8 cellular contexts compared by ENCODE assay signal in the genomic region with DNA sequence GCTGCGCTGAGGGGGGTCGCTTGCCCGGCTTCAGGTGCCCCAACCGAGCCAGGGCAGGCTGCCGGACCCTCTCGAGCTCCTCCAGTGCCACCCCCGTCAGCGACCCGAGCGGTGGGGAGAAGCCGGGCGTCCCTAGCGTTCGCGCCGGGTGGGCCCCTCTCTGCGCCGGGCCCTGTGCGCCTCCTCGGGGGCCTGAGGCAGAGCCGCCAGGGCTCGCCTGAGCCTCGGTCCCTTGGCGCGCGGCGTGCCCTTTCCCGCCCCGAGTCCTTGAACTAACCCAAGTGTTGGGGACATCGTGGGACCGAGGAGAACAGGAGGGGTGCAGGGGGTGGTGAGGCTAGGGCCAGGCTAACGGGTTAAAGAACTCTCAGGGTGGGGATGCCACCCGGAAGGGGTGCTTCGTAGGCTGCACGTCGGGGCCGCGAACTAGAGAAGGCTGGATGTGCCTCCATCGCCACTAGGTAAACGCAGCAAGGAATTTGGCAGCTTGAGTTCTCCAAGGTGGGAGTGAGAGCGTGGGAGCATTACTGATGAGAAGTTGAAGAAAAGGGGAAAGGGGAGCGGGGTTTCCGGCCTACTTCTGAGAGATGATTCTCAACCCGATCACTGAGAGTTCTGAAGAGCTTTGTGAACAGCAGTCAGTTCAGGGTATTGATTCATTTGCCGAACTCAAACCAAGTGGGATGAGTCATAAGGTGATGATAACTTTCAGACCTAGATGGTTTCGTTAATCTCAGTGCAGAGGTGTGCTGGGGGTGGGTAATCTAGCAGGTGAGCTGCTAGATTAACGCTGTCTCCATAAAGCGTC. TPM values are rescaled to one million over a fixed set of nuclear protein-coding genes. Genes with fewer than 3 reads are reported as not detected.
DNase-seq lines count a peak whose midpoint lies in the region; ATAC-seq and TF ChIP-seq lines count a peak whose summit lies in the region.

No MANE protein-coding gene starts in this region.

- DNase-seq in NCI-H510A (lab: John Stamatoyannopoulos, UW) (peak; percentile 51), erythroblast (lab: John Stamatoyannopoulos, UW) (peak; percentile 69 to 78), myocyte (ENCODE audit: low read depth) (peak; percentile 38)
- DNase-seq in activated CD8-positive, alpha-beta memory T cell treated with anti-CD3 and anti-CD28 coated beads, Interleukin-2, amount 50 U/mL, for 24 hours (ENCODE audit: extremely low read depth) = peak; percentile 28
- DNase-seq in stimulated activated effector memory CD8-positive, alpha-beta T cell treated with anti-CD3 and anti-CD28 coated beads, Interleukin-12 subunit alpha, Interleukin-12 subunit beta, amount 100 ng/mL, for 72 hours (ENCODE audit: low spot score in 2 of 2) = peak; percentile 39 to 86

- ATAC-seq in GM18520 (IDR thresholded peaks at IDR 0.05; ENCODE audit: unreplicated experiment) (peak; percentile 37), HG03025 (IDR thresholded peaks at IDR 0.05; ENCODE audit: low FRiP score, unreplicated experiment) (peak; percentile 19)
- peak; percentile 79 for ATAC-seq in stimulated activated effector memory CD8-positive, alpha-beta T cell treated with anti-CD3 and anti-CD28 coated beads, Interleukin-12 subunit alpha, Interleukin-12 subunit beta, amount 100 ng/mL, for 72 hours

- peak; percentile 71 for TF ChIP-seq POLR2A in erythroblast (IDR thresholded peaks at IDR 0.05; ENCODE audit: low read length)

- peaks cover 28% of the 10 kb centered on the region for H3K4me1 Mint-ChIP-seq in stimulated activated effector memory CD8-positive, alpha-beta T cell treated with anti-CD3 and anti-CD28 coated beads, Interleukin-12 subunit alpha, Interleukin-12 subunit beta, amount 100 ng/mL, for 72 hours

- peak overlapping the region; percentile 90 for H3K27ac ChIP-seq in 22Rv1

- H3K36me3 Mint-ChIP-seq in stimulated activated effector memory CD8-positive, alpha-beta T cell treated with anti-CD3 and anti-CD28 coated beads, Interleukin-12 subunit alpha, Interleukin-12 subunit beta, amount 100 ng/mL, for 72 hours = peaks cover 61% of the 10 kb centered on the region

- peak overlapping the region; percentile 88 for H3K27ac Mint-ChIP-seq in stimulated activated effector memory CD8-positive, alpha-beta T cell treated with anti-CD3 and anti-CD28 coated beads, Interleukin-12 subunit alpha, Interleukin-12 subunit beta, amount 100 ng/mL, for 72 hours

- no peak; the same call in 1 of the 2 replicates for TF ChIP-seq CTCF in 22Rv1 (IDR thresholded peaks at IDR 0.05)

- H3K9me3 Mint-ChIP-seq in stimulated activated effector memory CD8-positive, alpha-beta T cell treated with anti-CD3 and anti-CD28 coated beads, Interleukin-12 subunit alpha, Interleukin-12 subunit beta, amount 100 ng/mL, for 72 hours = no peaks in the 10 kb centered on the region

- H3K4me3 Mint-ChIP-seq in stimulated activated effector memory CD8-positive, alpha-beta T cell treated with anti-CD3 and anti-CD28 coated beads, Interleukin-12 subunit alpha, Interleukin-12 subunit beta, amount 100 ng/mL, for 72 hours = peak overlapping the region; percentile 97

RNA-seq across cellular contexts. Expression of a gene that starts 0.6 kb away (rescaled TPM):
- total RNA-seq in myocyte = 26.1 and 41.2 TPM in 2 replicates
- polyA plus RNA-seq in myocyte (2012) = 25.3 TPM

RNA-seq across cellular contexts. Expression of a gene that starts 48.3 kb away (rescaled TPM):
- total RNA-seq in myocyte = 136 and 170 TPM in 2 replicates
- 105 TPM for polyA plus RNA-seq in myocyte (2012)

Comparison
In these comparisons a context has a peak if more than half of its experiments do, and no peak if none do; other contexts are left out.
1. Peak in every context shown above with its lines: DNase-seq, ATAC-seq and H3K27ac ChIP-seq.
2. ATAC-seq: peak in every context shown above with its lines; median percentile 79 in stimulated activated effector memory CD8-positive, alpha-beta T cell treated with anti-CD3 and anti-CD28 coated beads, Interleukin-12 subunit alpha, Interleukin-12 subunit beta, amount 100 ng/mL, for 72 hours; 37 in GM18520; 19 in HG03025.